8 cellular contexts compared by ENCODE assay signal in genomic region chr2:43226558-43226954, GRCh38. TPM values are rescaled to one million over a fixed set of nuclear protein-coding genes. Genes with fewer than 3 reads are reported as not detected.
DNase-seq lines count a peak whose midpoint lies in the region; ATAC-seq, FAIRE-seq and TF ChIP-seq lines count a peak whose summit lies in the region.

ZFP36L2 (minus strand) TSS chr2:43226606; CDS start chr2:43226315, 291 bp downstream.

- in situ Hi-C loops in IMR-90 (cut with MboI; ENCODE audit: low sequenced_read_pairs): loop anchor here (10.0 kb wide), 2 partner anchors 152 to 252 kb away; no protein-coding TSS in a partner anchor

- WGBS in IMR-90 (ENCODE audit: extremely low coverage in 2 of 2, insufficient read length in 1 of 2), 2 experiments: 0% methylated on average over 49 of the region's 58 CpGs; no CpG with 5 or more reads in 1 of the 2 experiments

- CTCF ChIA-PET in IMR-90 (lab: Yijun Ruan, JAX) (interaction anchor here (1.2 kb wide), 1 partner anchor 312 kb away, joined by 3 read pairs; no protein-coding TSS in a partner anchor), endothelial cell of umbilical vein (lab: Charles Lee) (interaction anchor here (0.7 to 12.8 kb wide), 25 partner anchors 8 to 398 kb away, joined by 3 to 240 read pairs (median 6); no protein-coding TSS in a partner anchor)

- no peak within 1 kb of the TSS; the same call in 2 of the 3 replicates for H2BK15ac ChIP-seq in IMR-90 (ENCODE audit: low read depth, low read length)

- peak within 1 kb of the TSS; percentile 76 to 77; a peak in 2 of 4 replicates for H4K8ac ChIP-seq in IMR-90 (ENCODE audit: low read depth in 2 of 2, low read length in 2 of 2)

- H3K9me3 ChIP-seq in IMR-90 (ENCODE audit: control insufficient read depth, insufficient read depth, low read length): no peaks in the 10 kb centered on the region
- no peaks in the 10 kb centered on the region for H3K9me3 ChIP-seq in OCI-LY3 (ENCODE audit: insufficient read depth, low read length)
- no peaks in the 10 kb centered on the region for H3K9me3 ChIP-seq in endothelial cell of umbilical vein (replicated peaks; ENCODE audit: control insufficient read depth, insufficient read depth, low read length)

- dilution Hi-C loops in IMR-90 (cut with HindIII; ENCODE audit: low sequenced_read_pairs, unreplicated experiment): no loop called here
- dilution Hi-C loops in endothelial cell of umbilical vein (cut with MboI; ENCODE audit: extremely low pct_ligation_motif_present, low sequenced_read_pairs): loop anchor here (10.0 kb wide), 1 partner anchor 52 kb away; no protein-coding TSS in a partner anchor

- H2AFZ ChIP-seq in IMR-90 (replicated peaks; ENCODE audit: low read length, poor library complexity): peak within 1 kb of the TSS; percentile 85
- H2AFZ ChIP-seq in OCI-LY3 (ENCODE audit: low read depth, low read length): 0 out of 2 replicates have a peak within 1 kb of the TSS, but pooled peaks have one; percentile 15
- peak within 1 kb of the TSS; percentile 2 for H2AFZ ChIP-seq in endothelial cell of umbilical vein (ENCODE audit: low read depth, low read length)

- peak within 1 kb of the TSS; percentile 86 for H4K91ac ChIP-seq in IMR-90 (ENCODE audit: insufficient read depth, low read depth, low read length)

- H2BK5ac ChIP-seq in IMR-90 (ENCODE audit: low read depth, low read length, poor library complexity, severe bottlenecking): peak within 1 kb of the TSS; percentile 98

- H3K4me2 ChIP-seq in IMR-90 (ENCODE audit: low read depth, low read length) (peak within 1 kb of the TSS; percentile 71), OCI-LY3 (ENCODE audit: low read length) (peak within 1 kb of the TSS; percentile 91), endothelial cell of umbilical vein (ENCODE audit: insufficient read depth, low read length) (peak within 1 kb of the TSS; percentile 70)

- H3K9me1 ChIP-seq in IMR-90 (ENCODE audit: insufficient read depth, low read length) (no peaks in the 10 kb centered on the region; the same call in 1 of the 2 replicates), endothelial cell of umbilical vein (replicated peaks; ENCODE audit: control insufficient read depth, extremely low read depth, insufficient read depth, low read length) (no peaks in the 10 kb centered on the region)

- H3K14ac ChIP-seq in IMR-90 (replicated peaks; ENCODE audit: low read depth, low read length): peak within 1 kb of the TSS; percentile 92

- BruUV-seq in IMR-90 (replicated peaks; lab: Mats Ljungman, UMichigan) (no TSS peak), endothelial cell of umbilical vein (replicated peaks; lab: Mats Ljungman, UMichigan) (no TSS peak)

- H3K27ac ChIP-seq in IMR-90 (ENCODE audit: insufficient read depth, low read length) (peak within 1 kb of the TSS; percentile 96), OCI-LY3 (ENCODE audit: low read length) (peak within 1 kb of the TSS; percentile 94), endothelial cell of umbilical vein (ENCODE audit: insufficient read depth, low read depth, low read length) (peak within 1 kb of the TSS; percentile 88)

- DNase-seq in DMS 273 (lab: John Stamatoyannopoulos, UW; ENCODE audit: unreplicated experiment) (peak; percentile 99), IMR-90 (peak; percentile 93), endothelial cell of umbilical vein (ENCODE audit: low read depth, low spot score) (peak; percentile 91), middle frontal gyrus (ENCODE audit: extremely low spot score, low spot score) (peak; percentile 85)
- DNase-seq in activated CD8-positive, alpha-beta memory T cell treated with anti-CD3 and anti-CD28 coated beads, Interleukin-2, amount 50 U/mL, for 48 hours: peak; percentile 98
- DNase-seq in stimulated activated CD8-positive, alpha-beta memory T cell treated with anti-CD3 and anti-CD28 coated beads, Interleukin-4, amount 100 ng/mL, for 24 hours (ENCODE audit: low read depth): peak; percentile 94

- intact Hi-C loops in IMR-90 (cut with micrococcal nuclease) (loop anchor here (1.0 to 5.0 kb wide), 3 partner anchors 116 to 314 kb away; no protein-coding TSS in a partner anchor), endothelial cell of umbilical vein (cut with micrococcal nuclease) (loop anchor here (1.0 to 5.0 kb wide), 5 partner anchors 52 to 414 kb away; no protein-coding TSS in a partner anchor)

- no peak within 1 kb of the TSS for H2BK20ac ChIP-seq in IMR-90 (ENCODE audit: low read depth, low read length)

- H3K23ac ChIP-seq in IMR-90 (ENCODE audit: low read depth, low read length): peak within 1 kb of the TSS; percentile 91

- peak; percentile 55 for FAIRE-seq in endothelial cell of umbilical vein (lab: Jason Lieb, UNC)

- H3K36me3 ChIP-seq in IMR-90 (ENCODE audit: control insufficient read depth, insufficient read depth, low read length) (peaks cover 24% of the 10 kb centered on the region), OCI-LY3 (replicated peaks; ENCODE audit: low read depth, low read length) (peaks cover 28% of the 10 kb centered on the region), endothelial cell of umbilical vein (ENCODE audit: control insufficient read depth in 2 of 2, extremely low read depth in 1 of 2, insufficient read depth in 2 of 2, low read length in 2 of 2) (peaks cover 0 to 6% of the 10 kb centered on the region in 2 experiments)

- peak within 1 kb of the TSS; percentile 88 for H2BK120ac ChIP-seq in IMR-90 (ENCODE audit: low read depth, low read length)

- H3K56ac ChIP-seq in IMR-90 (ENCODE audit: extremely low read depth, insufficient read depth, low read length): peak within 1 kb of the TSS; percentile 91

- H3K27me3 ChIP-seq in IMR-90 (ENCODE audit: control insufficient read depth, insufficient read depth, low read length): no peaks in the 10 kb centered on the region
- H3K27me3 ChIP-seq in OCI-LY3 (ENCODE audit: low read depth, low read length): no peaks in the 10 kb centered on the region
- H3K27me3 ChIP-seq in endothelial cell of umbilical vein (ENCODE audit: control insufficient read depth in 2 of 2, insufficient read depth in 2 of 2, low read length in 2 of 2): no peaks in the 10 kb centered on the region

- peaks cover 67% of the 10 kb centered on the region for H3K79me2 ChIP-seq in OCI-LY3 (ENCODE audit: low read length)
- H3K79me2 ChIP-seq in endothelial cell of umbilical vein (ENCODE audit: control insufficient read depth, insufficient read depth, low read length): peaks cover 44% of the 10 kb centered on the region

- H4K5ac ChIP-seq in IMR-90 (ENCODE audit: low read depth, low read length): peak within 1 kb of the TSS; percentile 28

- H3K4me1 ChIP-seq in IMR-90 (ENCODE audit: control insufficient read depth, insufficient read depth, low read length): peaks cover 8% of the 10 kb centered on the region
- peaks cover 47% of the 10 kb centered on the region for H3K4me1 ChIP-seq in OCI-LY3 (ENCODE audit: low read length)
- peaks cover 31% of the 10 kb centered on the region for H3K4me1 ChIP-seq in endothelial cell of umbilical vein (ENCODE audit: control insufficient read depth, extremely low read depth, insufficient read depth, low read length)

- peak within 1 kb of the TSS; percentile 77 for H3K18ac ChIP-seq in IMR-90 (ENCODE audit: low read depth, low read length)

- peak within 1 kb of the TSS; percentile 97 for H2AK9ac ChIP-seq in IMR-90 (replicated peaks; ENCODE audit: low read depth, low read length, poor library complexity)

- TF ChIP-seq POLR2A in IMR-90 (IDR thresholded peaks at IDR 0.05; ENCODE audit: low read depth, low read length) (peak; percentile 97), endothelial cell of umbilical vein (IDR thresholded peaks at IDR 0.05; ENCODE audit: low read depth, low read length) (peak; percentile 99)

- peak; percentile 14; the same call in 1 of the 2 replicates for TF ChIP-seq RAD21 in IMR-90 (IDR thresholded peaks at IDR 0.05; ENCODE audit: low read length)

- H3K4me3 ChIP-seq in IMR-90 (ENCODE audit: insufficient read depth, low read depth, low read length) (peak within 1 kb of the TSS; percentile 87), OCI-LY3 (ENCODE audit: low read length) (peak within 1 kb of the TSS; percentile 94), endothelial cell of umbilical vein (replicated peaks in 1 of 3; ENCODE audit: insufficient read depth in 1 of 3, low read depth in 1 of 3, low read length in 3 of 3) (peak within 1 kb of the TSS; percentile 71 to 93 (median 90))

- ATAC-seq in GM21526 (IDR thresholded peaks at IDR 0.05; ENCODE audit: low FRiP score, unreplicated experiment) (peak; percentile 47), IMR-90 (ENCODE audit: low read depth) (peak; percentile 73)

- peak within 1 kb of the TSS; percentile 92 for H3K4ac ChIP-seq in IMR-90 (ENCODE audit: low read depth, low read length)

- H3K9ac ChIP-seq in IMR-90 (ENCODE audit: low read depth, low read length): peak within 1 kb of the TSS; percentile 91
- peak within 1 kb of the TSS; percentile 99 for H3K9ac ChIP-seq in OCI-LY3 (ENCODE audit: low read length)
- peak within 1 kb of the TSS; percentile 90 for H3K9ac ChIP-seq in endothelial cell of umbilical vein (replicated peaks; ENCODE audit: extremely low read depth, insufficient read depth, low read length)

- H3K79me1 ChIP-seq in IMR-90 (ENCODE audit: low read depth in 1 of 2, low read length in 2 of 2): peaks cover 8 to 18% of the 10 kb centered on the region in 2 experiments; a peak in 3 of 4 replicates

- TF ChIP-seq CTCF in IMR-90 (conservative IDR thresholded peaks at IDR 0.05; ENCODE audit: low read depth, low read length) (peak; percentile 19; the same call in 1 of the 2 replicates), OCI-LY3 (IDR thresholded peaks at IDR 0.05; ENCODE audit: low read depth, low read length) (no peak), endothelial cell of umbilical vein (IDR thresholded peaks at IDR 0.05; ENCODE audit: extremely low read depth in 1 of 2, insufficient read depth in 1 of 2, low read depth in 1 of 2, low read length in 2 of 2) (no peak)

- H4K20me1 ChIP-seq in IMR-90 (ENCODE audit: insufficient read depth, low read length): peaks cover 31% of the 10 kb centered on the region
- peaks cover 28% of the 10 kb centered on the region for H4K20me1 ChIP-seq in OCI-LY3 (ENCODE audit: insufficient read depth, low read length)
- no peaks in the 10 kb centered on the region for H4K20me1 ChIP-seq in endothelial cell of umbilical vein (replicated peaks; ENCODE audit: control insufficient read depth, extremely low read depth, insufficient read depth, low read length)

- POLR2A ChIA-PET in IMR-90 (lab: Charles Lee; ENCODE audit: unreplicated experiment) (interaction anchor here (0.6 to 1.0 kb wide), 16 partner anchors 41 to 650 kb away, joined by 3 to 10 read pairs (median 4); no protein-coding TSS in a partner anchor), endothelial cell of umbilical vein (lab: Charles Lee) (interaction anchor here (0.6 to 2.1 kb wide), 29 partner anchors 25 to 398 kb away, joined by 3 to 16 read pairs (median 4); no protein-coding TSS in a partner anchor)

- H2AK5ac ChIP-seq in IMR-90 (ENCODE audit: low read depth, low read length): peak within 1 kb of the TSS; percentile 84

RNA-seq across cellular contexts. Expression of gene ZFP36L2, which starts in this region (rescaled TPM):
- total RNA-seq in IMR-90 (2012; rRNA removed) (1.8 and 2.2 TPM in 2 replicates), endothelial cell of umbilical vein (73.4 and 75.9 TPM in 2 replicates)
- polyA plus RNA-seq in IMR-90 (2012; rRNA removed) (20.1 and 20.8 TPM in 2 replicates), endothelial cell of umbilical vein (13.2 and 14.5 TPM in 2 replicates)
- polyA plus RNA-seq in IMR-90 (2012; cell fraction: cytosol; rRNA removed): 8.6 and 34.8 TPM in 2 replicates
- polyA plus RNA-seq in IMR-90 (2012; cell fraction: nucleus; rRNA removed; ENCODE audit: low replicate concordance): 19.6 and 31.4 TPM in 2 replicates
- 10.2 and 12.1 TPM in 2 replicates for polyA plus RNA-seq in endothelial cell of umbilical vein (2011; cell fraction: cytosol; rRNA removed)
- 15.6 and 20.8 TPM in 2 replicates for polyA plus RNA-seq in endothelial cell of umbilical vein (2011; cell fraction: nucleus; rRNA removed)
- 28.9 and 35.9 TPM in 2 replicates for polyA plus RNA-seq in endothelial cell of umbilical vein (2012)
- 6.9 and 10.8 TPM in 2 replicates for polyA minus RNA-seq in endothelial cell of umbilical vein
- 20.3 TPM for polyA minus RNA-seq in endothelial cell of umbilical vein (2011; cell fraction: cytosol; rRNA and poly(A)+ RNA removed)
- polyA minus RNA-seq in endothelial cell of umbilical vein (2011; cell fraction: nucleus; rRNA and poly(A)+ RNA removed): 11.7 and 17.1 TPM in 2 replicates

Comparison
In these comparisons a context has a peak if more than half of its experiments do, and no peak if none do; other contexts are left out.
1. Peak in every context shown above with its lines: DNase-seq, ATAC-seq, H3K4me3 ChIP-seq and H3K27ac ChIP-seq.
2. RNA of gene ZFP36L2 (total RNA-seq): 73.4 to 75.9 TPM in endothelial cell of umbilical vein; 1.8 to 2.2 TPM in IMR-90; every median in the first group is over 10 times any median in the second.
3. H2AFZ ChIP-seq: peak in every context shown above with its lines; median percentile 85 in IMR-90; 15 in OCI-LY3; 2 in endothelial cell of umbilical vein.